Comparison of ENCODE assay signal across 26 cellular contexts in the genomic region with DNA sequence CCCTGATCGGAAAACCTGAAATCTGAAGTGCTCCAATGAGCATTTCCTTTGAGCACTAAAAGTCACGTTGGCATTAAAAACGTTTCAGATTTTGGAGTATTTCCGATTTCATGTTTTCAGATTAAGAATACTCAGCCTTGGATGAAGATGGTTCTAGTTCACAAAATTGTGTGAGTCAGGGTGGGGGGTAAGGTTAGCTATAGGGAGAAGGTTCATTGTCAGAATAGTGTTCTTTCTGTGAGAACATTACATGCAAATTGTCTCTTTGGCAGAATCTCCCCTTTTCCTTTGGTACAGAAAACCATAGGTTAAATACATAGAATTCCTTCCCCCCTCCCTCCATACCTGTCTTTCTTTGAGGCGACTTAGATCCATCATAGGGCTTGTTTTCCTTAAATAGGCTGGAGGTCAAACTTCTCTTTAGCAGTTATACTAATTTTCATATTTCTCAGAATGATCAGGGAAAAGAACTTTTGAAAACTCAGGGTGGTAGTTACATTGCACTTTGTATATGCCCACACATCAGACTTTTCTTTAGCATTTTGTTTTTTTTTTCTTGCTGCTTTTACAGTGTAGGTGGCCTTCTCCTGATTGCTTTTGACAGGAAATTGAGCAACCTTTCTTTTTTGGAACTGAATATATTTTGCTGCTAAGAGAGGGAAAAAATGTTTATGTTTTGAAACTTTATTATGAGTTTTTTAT.
A peak's percentile ranks its signal among the peaks of the same experiment; 100 is the strongest.
DNase-seq lines count a peak whose midpoint lies in the region; ATAC-seq and TF ChIP-seq lines count a peak whose summit lies in the region.
"Had no signal": no experiment of that assay in that cellular context is flagged by ENCODE, and none has a peak within 500 bp of the region (broad histone marks: within the 10 kb centered on the region; RNA-seq: fewer than 3 reads in every experiment).

No MANE protein-coding gene starts in this region.

- H3K56ac ChIP-seq in mesendoderm (ENCODE audit: low read length) = no peak overlapping the region

- peak overlapping the region; percentile 18; the same call in 1 of the 2 replicates for H3K27ac ChIP-seq in GM23248
- peak overlapping the region; percentile 69 for H3K27ac ChIP-seq in caudate nucleus (ENCODE audit: low read depth, low read length)
- H3K27ac ChIP-seq in osteoblast (ENCODE audit: low read depth, low read length) = no peak overlapping the region
- H3K27ac ChIP-seq in mesendoderm (ENCODE audit: low read depth, low read length) = no peak overlapping the region
- H3K27ac ChIP-seq: BLaER1, cardiac muscle cell, heart right ventricle, HL-60, ovary, upper lobe of right lung had no signal

- H3K79me2 ChIP-seq in GM23248 (ENCODE audit: insufficient read depth) = peaks cover 99% of the 10 kb centered on the region
- H3K79me2 ChIP-seq in osteoblast (ENCODE audit: insufficient read depth, low read length) = peaks cover 94% of the 10 kb centered on the region
- peaks cover 2% of the 10 kb centered on the region for H3K79me2 ChIP-seq in mesendoderm (ENCODE audit: control insufficient read depth, insufficient read depth, low read length)

- H3K9me3 ChIP-seq in GM23248 (ENCODE audit: low read depth) (no peaks in the 10 kb centered on the region), osteoblast (ENCODE audit: low read depth, low read length) (no peaks in the 10 kb centered on the region)
- H3K9me3 ChIP-seq: Caco-2, heart right ventricle, ovary, upper lobe of right lung had no signal

- CTCF ChIA-PET in activated CD8-positive, alpha-beta T cell treated with anti-CD3 and anti-CD28 coated beads for 36 hours (lab: Charles Lee) = interaction anchor here (1.0 to 1.8 kb wide), 3 partner anchors 10 to 88 kb away, joined by 3 to 6 read pairs (median 4); no protein-coding TSS in a partner anchor
- CTCF ChIA-PET in activated CD8-positive, alpha-beta T cell treated with anti-CD3 and anti-CD28 coated beads, Interleukin-2, amount 10 ng/mL, durations not matched to agents 7 days and 5 days (lab: Charles Lee) = interaction anchor here (1.4 kb wide), 1 partner anchor 273 kb away, joined by 3 read pairs; no protein-coding TSS in a partner anchor

- no peak overlapping the region for H3K4ac ChIP-seq in mesendoderm (ENCODE audit: low read depth, low read length)

- 90 to 93% methylated on average over 5 of the region's 5 CpGs for WGBS in GM23248 (ENCODE audit: low coverage in 1 of 2, low lambda C conversion rate in 2 of 2, missing lambda C conversion rate in 2 of 2), 2 experiments
- no CpG with 5 or more reads among the region's 5 CpGs for WGBS in mesendoderm (ENCODE audit: extremely low coverage, insufficient coverage, low lambda C conversion rate)

- no peak overlapping the region for H2BK120ac ChIP-seq in mesendoderm (ENCODE audit: low read depth, low read length)

- POLR2A ChIA-PET in activated CD8-positive, alpha-beta T cell treated with anti-CD3 and anti-CD28 coated beads for 36 hours (lab: Charles Lee) = interaction anchor here (0.8 kb wide), 1 partner anchor 39 kb away, joined by 4 read pairs; no protein-coding TSS in a partner anchor
- POLR2A ChIA-PET in activated CD8-positive, alpha-beta T cell treated with anti-CD3 and anti-CD28 coated beads, Interleukin-2, amount 10 ng/mL, durations not matched to agents 7 days and 5 days (lab: Charles Lee) = interaction anchor here (1.3 kb wide), 1 partner anchor 90 kb away, joined by 4 read pairs; no protein-coding TSS in a partner anchor

- peak; percentile 37 for ATAC-seq in activated CD8-positive, alpha-beta T cell treated with anti-CD3 and anti-CD28 coated beads for 36 hours
- no peak for ATAC-seq in activated CD8-positive, alpha-beta T cell treated with anti-CD3 and anti-CD28 coated beads, Interleukin-2, amount 10 ng/mL, durations not matched to agents 7 days and 5 days
- no peak for ATAC-seq in HG02884 (IDR thresholded peaks at IDR 0.05; ENCODE audit: unreplicated experiment)
- ATAC-seq: heart right ventricle, left colon, right cardiac atrium, upper lobe of right lung had no signal

- H3K23ac ChIP-seq in mesendoderm (ENCODE audit: low read length) = no peak overlapping the region

- peak overlapping the region; percentile 78 for H3K27ac Mint-ChIP-seq in activated CD8-positive, alpha-beta T cell treated with anti-CD3 and anti-CD28 coated beads for 36 hours
- H3K27ac Mint-ChIP-seq in activated CD8-positive, alpha-beta T cell treated with anti-CD3 and anti-CD28 coated beads, Interleukin-2, amount 10 ng/mL, durations not matched to agents 7 days and 5 days = no peak overlapping the region
- H3K27ac Mint-ChIP-seq: IgD-negative memory B cell, memory B cell had no signal

- no peak for TF ChIP-seq CTCF in activated CD8-positive, alpha-beta T cell treated with anti-CD3 and anti-CD28 coated beads for 36 hours (IDR thresholded peaks at IDR 0.05)
- TF ChIP-seq CTCF in osteoblast (IDR thresholded peaks at IDR 0.05; ENCODE audit: extremely low read depth, low read depth, low read length) = no peak
- no peak for TF ChIP-seq CTCF in GM20000 (IDR thresholded peaks at IDR 0.05; ENCODE audit: extremely low read depth, missing control alignments)

- in situ Hi-C loops in GM23248 (cut with MboI) = no loop called here

- H3K79me1 ChIP-seq in mesendoderm (ENCODE audit: low read length) = peaks cover 2% of the 10 kb centered on the region

- intact Hi-C loops in activated CD8-positive, alpha-beta T cell treated with anti-CD3 and anti-CD28 coated beads for 36 hours (cut with micrococcal nuclease) = no loop called here

- H4K5ac ChIP-seq in mesendoderm (ENCODE audit: low read length) = no peak overlapping the region

- H3K36me3 ChIP-seq in GM23248 (ENCODE audit: low read depth) (no peaks in the 10 kb centered on the region), osteoblast (ENCODE audit: insufficient read depth, low read length) (no peaks in the 10 kb centered on the region), mesendoderm (ENCODE audit: control insufficient read depth, insufficient read depth, low read length) (no peaks in the 10 kb centered on the region)
- H3K36me3 ChIP-seq: BLaER1, cardiac muscle cell, heart right ventricle, ovary, upper lobe of right lung had no signal

- H3K4me1 ChIP-seq in GM23248 (ENCODE audit: insufficient read depth) (peaks cover 37% of the 10 kb centered on the region), osteoblast (ENCODE audit: insufficient read depth, low read length) (peaks cover 50% of the 10 kb centered on the region), mesendoderm (ENCODE audit: control insufficient read depth, low read depth, low read length) (no peaks in the 10 kb centered on the region)
- H3K4me1 ChIP-seq: BLaER1 had no signal

- DNase-seq in activated CD8-positive, alpha-beta T cell treated with anti-CD3 and anti-CD28 coated beads for 36 hours = no peak
- no peak for DNase-seq in activated CD8-positive, alpha-beta T cell treated with anti-CD3 and anti-CD28 coated beads, Interleukin-2, amount 10 ng/mL, durations not matched to agents 7 days and 5 days
- no peak for DNase-seq in GM23248
- peak in 1 of 61 donors; percentile 20 for DNase-seq in caudate nucleus (lab: John Stamatoyannopoulos, UW)
- no peak for DNase-seq in osteoblast (ENCODE audit: insufficient read length, low spot score, missing footprints)
- DNase-seq in GM20000 (ENCODE audit: low spot score) = no peak
- DNase-seq in mesendoderm = no peak
- DNase-seq: ACHN; activated effector memory CD4-positive, alpha-beta T cell treated with Interleukin-2 at 50 U/mL for 16 hours; amygdala; Caco-2; heart right ventricle; left colon; NCI-H1436; NCI-H2171; NCI-H526; ovary; SW 1271; upper lobe of right lung had no signal

- peaks cover 44% of the 10 kb centered on the region for H3K4me1 Mint-ChIP-seq in activated CD8-positive, alpha-beta T cell treated with anti-CD3 and anti-CD28 coated beads for 36 hours (ENCODE audit: low read depth)
- H3K4me1 Mint-ChIP-seq in activated CD8-positive, alpha-beta T cell treated with anti-CD3 and anti-CD28 coated beads, Interleukin-2, amount 10 ng/mL, durations not matched to agents 7 days and 5 days (ENCODE audit: low read depth) = peaks cover 30% of the 10 kb centered on the region

- H3K18ac ChIP-seq in mesendoderm (ENCODE audit: low read length) = no peak overlapping the region

- no peak overlapping the region for H3K9ac ChIP-seq in GM23248
- H3K9ac ChIP-seq in mesendoderm (ENCODE audit: low read length) = no peak overlapping the region
- H3K9ac ChIP-seq: BLaER1 had no signal

- H2AFZ ChIP-seq in GM23248 (no peak overlapping the region), osteoblast (ENCODE audit: low read length) (no peak overlapping the region)

- no peak overlapping the region for H2BK5ac ChIP-seq in mesendoderm (ENCODE audit: low read length)

- H3F3A ChIP-seq in GM23248 (ENCODE audit: insufficient read depth) = peaks cover 27% of the 10 kb centered on the region; the same call in 1 of the 2 replicates

- no peak overlapping the region for H4K8ac ChIP-seq in mesendoderm (ENCODE audit: low read depth, low read length)

- peak overlapping the region; percentile 19 for H3K4me2 ChIP-seq in GM23248 (ENCODE audit: unreplicated experiment)
- H3K4me2 ChIP-seq in osteoblast (ENCODE audit: insufficient read depth, low read length) = peak overlapping the region; percentile 13
- no peak overlapping the region for H3K4me2 ChIP-seq in mesendoderm (ENCODE audit: low read length)
- H3K4me2 ChIP-seq: BLaER1 had no signal

- no peaks in the 10 kb centered on the region for H3K9me2 ChIP-seq in GM23248 (ENCODE audit: insufficient read depth)

- no peak overlapping the region for H3K4me3 ChIP-seq in GM23248
- H3K4me3 ChIP-seq in osteoblast (ENCODE audit: insufficient read depth, low read length) = no peak overlapping the region
- no peak overlapping the region for H3K4me3 ChIP-seq in mesendoderm (ENCODE audit: low read length)
- H3K4me3 ChIP-seq: BLaER1, cardiac muscle cell, heart right ventricle, ovary, upper lobe of right lung had no signal

- no peaks in the 10 kb centered on the region for H3K27me3 Mint-ChIP-seq in activated CD8-positive, alpha-beta T cell treated with anti-CD3 and anti-CD28 coated beads for 36 hours
- no peaks in the 10 kb centered on the region for H3K27me3 Mint-ChIP-seq in activated CD8-positive, alpha-beta T cell treated with anti-CD3 and anti-CD28 coated beads, Interleukin-2, amount 10 ng/mL, durations not matched to agents 7 days and 5 days (ENCODE audit: low read depth)
- H3K27me3 Mint-ChIP-seq: IgD-negative memory B cell, memory B cell had no signal

- H3K4me3 Mint-ChIP-seq in activated CD8-positive, alpha-beta T cell treated with anti-CD3 and anti-CD28 coated beads for 36 hours = no peak overlapping the region
- no peak overlapping the region for H3K4me3 Mint-ChIP-seq in activated CD8-positive, alpha-beta T cell treated with anti-CD3 and anti-CD28 coated beads, Interleukin-2, amount 10 ng/mL, durations not matched to agents 7 days and 5 days
- H3K4me3 Mint-ChIP-seq: IgD-negative memory B cell, memory B cell had no signal

- no peaks in the 10 kb centered on the region for H4K20me1 ChIP-seq in GM23248 (ENCODE audit: insufficient read depth)
- no peaks in the 10 kb centered on the region for H4K20me1 ChIP-seq in osteoblast (ENCODE audit: insufficient read depth, low read length)
- H4K20me1 ChIP-seq: BLaER1 had no signal

- H3K27me3 ChIP-seq in GM23248 (replicated peaks; ENCODE audit: insufficient read depth) (no peaks in the 10 kb centered on the region), osteoblast (ENCODE audit: insufficient read depth, low read length) (no peaks in the 10 kb centered on the region), mesendoderm (ENCODE audit: insufficient read depth, low read length, poor library complexity) (no peaks in the 10 kb centered on the region)
- H3K27me3 ChIP-seq: BLaER1, cardiac muscle cell, heart right ventricle, ovary, upper lobe of right lung had no signal

- no peak overlapping the region for H2BK15ac ChIP-seq in mesendoderm (replicated peaks; ENCODE audit: low read depth)

- peaks cover 14% of the 10 kb centered on the region for H3K36me3 Mint-ChIP-seq in activated CD8-positive, alpha-beta T cell treated with anti-CD3 and anti-CD28 coated beads for 36 hours (ENCODE audit: low read depth)
- peaks cover 24% of the 10 kb centered on the region for H3K36me3 Mint-ChIP-seq in activated CD8-positive, alpha-beta T cell treated with anti-CD3 and anti-CD28 coated beads, Interleukin-2, amount 10 ng/mL, durations not matched to agents 7 days and 5 days (ENCODE audit: low read depth)

- no peaks in the 10 kb centered on the region for H3K9me3 Mint-ChIP-seq in activated CD8-positive, alpha-beta T cell treated with anti-CD3 and anti-CD28 coated beads for 36 hours
- H3K9me3 Mint-ChIP-seq in activated CD8-positive, alpha-beta T cell treated with anti-CD3 and anti-CD28 coated beads, Interleukin-2, amount 10 ng/mL, durations not matched to agents 7 days and 5 days (ENCODE audit: insufficient read depth) = no peaks in the 10 kb centered on the region
- H3K9me3 Mint-ChIP-seq: memory B cell had no signal

- H2AK5ac ChIP-seq in mesendoderm (ENCODE audit: low read length) = no peak overlapping the region

Comparison
In these comparisons a context has a peak if more than half of its experiments do, and no peak if none do; other contexts are left out.
1. H3K27ac ChIP-seq: peak in GM23248 (single experiment) and caudate nucleus (single experiment); none in osteoblast (single experiment) and mesendoderm (single experiment).